In genomic region chr3:79257811-79258210, GRCh38 we compare ENCODE assay signal across 19 cellular contexts.
DNase-seq lines count a peak whose midpoint lies in the region; ATAC-seq and TF ChIP-seq lines count a peak whose summit lies in the region.
"Had no signal": no experiment of that assay in that cellular context is flagged by ENCODE, and none has a peak within 500 bp of the region (broad histone marks: within the 10 kb centered on the region; RNA-seq: fewer than 3 reads in every experiment).

No MANE protein-coding gene starts in this region.

- no peak overlapping the region for H3K9ac ChIP-seq in OCI-LY3 (ENCODE audit: low read length)
- H3K9ac ChIP-seq in mesenchymal stem cell (ENCODE audit: low read length), result peak overlapping the region; percentile 16
- H3K9ac ChIP-seq: KMS-11 had no signal

- H3K27ac ChIP-seq in OCI-LY3 (ENCODE audit: low read length), result no peak overlapping the region
- H3K27ac ChIP-seq in mesenchymal stem cell (ENCODE audit: low read length, poor library complexity, severe bottlenecking), result no peak overlapping the region
- H3K27ac ChIP-seq in A673 (ENCODE audit: low read depth, low read length, poor library complexity, severe bottlenecking), result no peak overlapping the region
- H3K27ac ChIP-seq: C4-2B, HL-60, KMS-11 had no signal

- ATAC-seq in GM21423 (IDR thresholded peaks at IDR 0.05; ENCODE audit: unreplicated experiment), result no peak
- ATAC-seq: GM23338, HCT116 had no signal

- TF ChIP-seq CTCF in OCI-LY3 (IDR thresholded peaks at IDR 0.05; ENCODE audit: low read depth, low read length) (no peak), A673 (conservative IDR thresholded peaks at IDR 0.05; ENCODE audit: low read depth, low read length) (no peak)

- H3K4me1 ChIP-seq in OCI-LY3 (ENCODE audit: low read length) (peaks cover 25% of the 10 kb centered on the region), mesenchymal stem cell (ENCODE audit: control insufficient read depth, insufficient read depth, low read depth, low read length) (no peaks in the 10 kb centered on the region), A673 (ENCODE audit: insufficient read depth, low read length, poor library complexity, severe bottlenecking) (no peaks in the 10 kb centered on the region)
- H3K4me1 ChIP-seq: BE2C had no signal

- CTCF ChIA-PET in A673 (lab: Charles Lee), result no interaction called here

- H3K4me3 ChIP-seq in OCI-LY3 (ENCODE audit: low read length) (no peak overlapping the region), mesenchymal stem cell (ENCODE audit: insufficient read depth in 1 of 2, low read depth in 1 of 2, low read length in 2 of 2) (no peak overlapping the region), A673 (ENCODE audit: low read depth, low read length, poor library complexity, severe bottlenecking) (no peak overlapping the region)
- H3K4me3 ChIP-seq: GM23338 had no signal

- H4K20me1 ChIP-seq in OCI-LY3 (ENCODE audit: insufficient read depth, low read length), result no peaks in the 10 kb centered on the region

- H3K79me2 ChIP-seq in OCI-LY3 (ENCODE audit: low read length), result no peaks in the 10 kb centered on the region

- no peak overlapping the region for H3K14ac ChIP-seq in mesenchymal stem cell (ENCODE audit: low read length in 2 of 2)

- intact Hi-C loops in A673 (cut with micrococcal nuclease; ENCODE audit: unreplicated experiment), result no loop called here

- DNase-seq in AG20443 (ENCODE audit: low spot score), result peak; percentile 7
- DNase-seq in GM03348 (ENCODE audit: low spot score), result peak; percentile 17
- no peak for DNase-seq in mesenchymal stem cell
- no peak for DNase-seq in stimulated activated CD4-positive, alpha-beta T cell treated with anti-CD3 and anti-CD28 coated beads, Interleukin-4, amount 100 ng/mL, for 1 hour
- DNase-seq in A673 (ENCODE audit: low spot score), result no peak
- no peak for DNase-seq in CD1c-positive myeloid dendritic cell (ENCODE audit: extremely low spot score)
- DNase-seq: BE2C; CD4-positive, alpha-beta memory T cell; DMS153; DMS79; GF-D8; H7 had no signal

- H3K23ac ChIP-seq in mesenchymal stem cell (ENCODE audit: low read length in 2 of 2), result no peak overlapping the region

- no peak overlapping the region for H3K4ac ChIP-seq in mesenchymal stem cell (ENCODE audit: low read depth in 1 of 2, low read length in 2 of 2)

- no peak overlapping the region for H4K8ac ChIP-seq in mesenchymal stem cell (ENCODE audit: low read length)

- H2BK5ac ChIP-seq in mesenchymal stem cell (ENCODE audit: low read depth, low read length, poor library complexity, severe bottlenecking), result no peak overlapping the region

- no peak overlapping the region for H3K4me2 ChIP-seq in OCI-LY3 (ENCODE audit: low read length)
- H3K4me2 ChIP-seq in mesenchymal stem cell (ENCODE audit: low read length, poor library complexity, severe bottlenecking), result no peak overlapping the region
- H3K4me2 ChIP-seq: GM23338, KMS-11 had no signal

- POLR2A ChIA-PET in A673 (lab: Charles Lee; ENCODE audit: low non-redundant PET), result interaction anchor here (0.6 kb wide), 1 partner anchor 573 kb away, joined by 3 read pairs; no protein-coding TSS in a partner anchor

- H3K18ac ChIP-seq in mesenchymal stem cell (ENCODE audit: low read depth in 1 of 2, low read length in 2 of 2), result no peak overlapping the region

- H2BK15ac ChIP-seq in mesenchymal stem cell (ENCODE audit: low read depth, poor library complexity, severe bottlenecking), result no peak overlapping the region

- no peaks in the 10 kb centered on the region for H3K9me3 ChIP-seq in OCI-LY3 (ENCODE audit: insufficient read depth, low read length)
- H3K9me3 ChIP-seq in mesenchymal stem cell (ENCODE audit: control insufficient read depth, low read length), result no peaks in the 10 kb centered on the region
- H3K9me3 ChIP-seq in A673 (ENCODE audit: low read depth, low read length, poor library complexity, severe bottlenecking), result no peaks in the 10 kb centered on the region
- H3K9me3 ChIP-seq: BE2C had no signal

- no TSS peak for BruUV-seq in A673 (replicated peaks; lab: Mats Ljungman, UMichigan)

- no peaks in the 10 kb centered on the region for H3K79me1 ChIP-seq in mesenchymal stem cell (replicated peaks; ENCODE audit: low read length, poor library complexity, severe bottlenecking)

- H2BK12ac ChIP-seq in mesenchymal stem cell (ENCODE audit: low read length in 2 of 2), result no peak overlapping the region

- no peak overlapping the region for H2BK120ac ChIP-seq in mesenchymal stem cell (ENCODE audit: low read depth, low read length)

- H4K91ac ChIP-seq in mesenchymal stem cell (ENCODE audit: low read length), result no peak overlapping the region

- H3K36me3 ChIP-seq in OCI-LY3 (replicated peaks; ENCODE audit: low read depth, low read length) (no peaks in the 10 kb centered on the region), mesenchymal stem cell (ENCODE audit: control insufficient read depth in 1 of 2, insufficient read depth in 2 of 2, low read depth in 1 of 2, low read length in 2 of 2) (no peaks in the 10 kb centered on the region), A673 (ENCODE audit: insufficient read depth, low read length, poor library complexity, severe bottlenecking) (no peaks in the 10 kb centered on the region)
- H3K36me3 ChIP-seq: BE2C had no signal

- H2AK5ac ChIP-seq in mesenchymal stem cell (ENCODE audit: low read length, severe bottlenecking), result no peak overlapping the region

- no peaks in the 10 kb centered on the region for H3K27me3 ChIP-seq in OCI-LY3 (ENCODE audit: low read depth, low read length)
- no peaks in the 10 kb centered on the region for H3K27me3 ChIP-seq in mesenchymal stem cell (ENCODE audit: control insufficient read depth in 1 of 2, insufficient read depth in 1 of 2, low read length in 2 of 2)
- H3K27me3 ChIP-seq in A673 (replicated peaks; ENCODE audit: insufficient read depth, low read depth, low read length, poor library complexity), result no peaks in the 10 kb centered on the region
- H3K27me3 ChIP-seq: BE2C had no signal

- H2AFZ ChIP-seq in OCI-LY3 (ENCODE audit: low read depth, low read length) (peak overlapping the region; percentile 24; the same call in 1 of the 2 replicates), mesenchymal stem cell (ENCODE audit: low read depth, low read length) (no peak overlapping the region)

Comparison
In these comparisons a context has a peak if more than half of its experiments do, and no peak if none do; other contexts are left out.
1. DNase-seq: peak in AG20443 (single experiment) and GM03348 (single experiment); none in mesenchymal stem cell (single experiment), stimulated activated CD4-positive, alpha-beta T cell treated with anti-CD3 and anti-CD28 coated beads, Interleukin-4, amount 100 ng/mL, for 1 hour (single experiment), A673 (single experiment) and CD1c-positive myeloid dendritic cell (single experiment).